Comparison of ENCODE assay signal across 9 cellular contexts in genomic region chr3:193665370-193665989, GRCh38.
DNase-seq lines count a peak whose midpoint lies in the region; ATAC-seq and TF ChIP-seq lines count a peak whose summit lies in the region.
"Had no signal": no experiment of that assay in that cellular context is flagged by ENCODE, and none has a peak within 500 bp of the region (broad histone marks: within the 10 kb centered on the region; RNA-seq: fewer than 3 reads in every experiment).

No MANE protein-coding gene starts in this region.

- H3K4me3 Mint-ChIP-seq in activated T-cell treated with anti-CD3 and anti-CD28 coated beads, Interleukin-2, amount 50 U/mL, for 72 hours = no peak overlapping the region
- H3K4me3 Mint-ChIP-seq: activated naive CD4-positive, alpha-beta T cell treated with anti-CD3 and anti-CD28 coated beads, Interleukin-2, amount 50 U/mL, for 24 hours had no signal

- H3K9me3 ChIP-seq in AG04450 (ENCODE audit: control insufficient read depth, insufficient read depth, low read length) = no peaks in the 10 kb centered on the region
- H3K9me3 ChIP-seq in HEK293 (ENCODE audit: control insufficient read depth, insufficient read depth, low read depth, low read length) = no peaks in the 10 kb centered on the region
- no peaks in the 10 kb centered on the region for H3K9me3 ChIP-seq in OCI-LY7 (ENCODE audit: low read length)
- H3K9me3 ChIP-seq in testis = no peaks in the 10 kb centered on the region

- 84 to 92% methylated on average over 1 of the region's 1 CpG for WGBS in testis, 2 donors

- no peak overlapping the region for H3K4me2 ChIP-seq in OCI-LY7 (ENCODE audit: low read length)

- H4K20me1 ChIP-seq in OCI-LY7 (ENCODE audit: insufficient read depth, low read length) = no peaks in the 10 kb centered on the region; the same call in 1 of the 2 replicates

- CTCF ChIA-PET in AG04450 (lab: Charles Lee) = interaction anchor here (0.6 to 4.6 kb wide), 33 partner anchors 9 to 1198 kb away, joined by 3 to 89 read pairs (median 4); no protein-coding TSS in a partner anchor
- CTCF ChIA-PET in HEK293 (lab: Yijun Ruan, JAX) = interaction anchor here (0.6 to 5.9 kb wide), 15 partner anchors 9 to 678 kb away, joined by 3 to 39 read pairs (median 3); no protein-coding TSS in a partner anchor
- CTCF ChIA-PET in OCI-LY7 (lab: Charles Lee; ENCODE audit: unreplicated experiment) = interaction anchor here (1.0 to 1.6 kb wide), 2 partner anchors 116 to 650 kb away, joined by 4 read pairs; no protein-coding TSS in a partner anchor

- ATAC-seq in activated T-cell treated with anti-CD3 and anti-CD28 coated beads, Interleukin-2, amount 50 U/mL, for 72 hours (replicated peaks in 1 of 2) = no peak
- no peak for ATAC-seq in GM19035 (IDR thresholded peaks at IDR 0.05; ENCODE audit: unreplicated experiment)

- H3K4me3 ChIP-seq in AG04450 (ENCODE audit: low read depth, low read length) = no peak overlapping the region
- no peak overlapping the region for H3K4me3 ChIP-seq in HEK293 (ENCODE audit: low read depth, low read length)
- H3K4me3 ChIP-seq in OCI-LY7 (ENCODE audit: low read depth, low read length, poor library complexity, severe bottlenecking) = no peak overlapping the region
- H3K4me3 ChIP-seq in fibroblast of mammary gland (ENCODE audit: control insufficient read depth, low read depth, low read length) = no peak overlapping the region
- no peak overlapping the region for H3K4me3 ChIP-seq in testis

- no peak overlapping the region for H3K27ac Mint-ChIP-seq in activated T-cell treated with anti-CD3 and anti-CD28 coated beads, Interleukin-2, amount 50 U/mL, for 72 hours
- H3K27ac Mint-ChIP-seq: activated naive CD4-positive, alpha-beta T cell treated with anti-CD3 and anti-CD28 coated beads, Interleukin-2, amount 50 U/mL, for 24 hours had no signal

- H3K27ac ChIP-seq in AG04450 (ENCODE audit: low read depth, low read length) = no peak overlapping the region
- no peak overlapping the region for H3K27ac ChIP-seq in HEK293 (ENCODE audit: extremely low read depth, low read depth, low read length)
- no peak overlapping the region for H3K27ac ChIP-seq in OCI-LY7 (ENCODE audit: low read depth, low read length, poor library complexity, severe bottlenecking)
- H3K27ac ChIP-seq in testis = no peak overlapping the region

- intact Hi-C loops in OCI-LY7 (cut with micrococcal nuclease; ENCODE audit: unreplicated experiment) (loop anchor here (2.0 to 5.0 kb wide), 3 partner anchors 111 to 652 kb away; partner anchors contain the start of gene HES1), testis (cut with DNase I; ENCODE audit: low total_unique reads) (no loop called here)

- peak; percentile 4 for DNase-seq in AG04450 (ENCODE audit: low read depth, low spot score)
- DNase-seq in OCI-LY7 (ENCODE audit: low spot score) = peak; percentile 58
- DNase-seq in fibroblast of mammary gland (ENCODE audit: low read depth) = peak; percentile 54
- DNase-seq in testis = no peak
- DNase-seq in activated T-cell treated with anti-CD3 and anti-CD28 coated beads, Interleukin-2, amount 50 U/mL, for 72 hours = no peak
- DNase-seq in activated effector memory CD4-positive, alpha-beta T cell treated with Interleukin-2 at 50 U/mL for 16 hours = no peak

- POLR2A ChIA-PET in AG04450 (lab: Yijun Ruan, JAX) = no interaction called here
- POLR2A ChIA-PET in HEK293 (lab: Yijun Ruan, JAX) = no interaction called here
- POLR2A ChIA-PET in OCI-LY7 (lab: Charles Lee) = interaction anchor here (0.6 to 1.7 kb wide), 8 partner anchors 9 to 473 kb away, joined by 3 to 4 read pairs (median 3); no protein-coding TSS in a partner anchor

- H2AFZ ChIP-seq in OCI-LY7 (ENCODE audit: low read length) = no peak overlapping the region

- H3K36me3 Mint-ChIP-seq in activated T-cell treated with anti-CD3 and anti-CD28 coated beads, Interleukin-2, amount 50 U/mL, for 72 hours (ENCODE audit: insufficient read depth in 2 of 2) = peaks cover 0 to 17% of the 10 kb centered on the region in 2 donors

- no peaks in the 10 kb centered on the region for H3K79me2 ChIP-seq in OCI-LY7 (ENCODE audit: insufficient read depth, low read depth, low read length)

- H3K36me3 ChIP-seq in HEK293 (ENCODE audit: control insufficient read depth in 2 of 2, insufficient read depth in 1 of 2, low read length in 2 of 2) = peaks cover 11 to 81% of the 10 kb centered on the region in 2 experiments
- H3K36me3 ChIP-seq in OCI-LY7 (ENCODE audit: insufficient read depth, low read length) = peaks cover 51% of the 10 kb centered on the region
- no peaks in the 10 kb centered on the region for H3K36me3 ChIP-seq in testis (ENCODE audit: low read depth, missing control alignments)

- H3K9me3 Mint-ChIP-seq in activated T-cell treated with anti-CD3 and anti-CD28 coated beads, Interleukin-2, amount 50 U/mL, for 72 hours = no peaks in the 10 kb centered on the region
- H3K9me3 Mint-ChIP-seq: activated naive CD4-positive, alpha-beta T cell treated with anti-CD3 and anti-CD28 coated beads, Interleukin-2, amount 50 U/mL, for 24 hours had no signal

- no TSS peak for BruUV-seq in OCI-LY7 (replicated peaks; lab: Mats Ljungman, UMichigan)

- no peaks in the 10 kb centered on the region for H3K9me2 ChIP-seq in OCI-LY7 (ENCODE audit: insufficient read depth, low read length)

- H3K27me3 Mint-ChIP-seq in activated T-cell treated with anti-CD3 and anti-CD28 coated beads, Interleukin-2, amount 50 U/mL, for 72 hours (ENCODE audit: low read depth) = no peaks in the 10 kb centered on the region
- H3K27me3 Mint-ChIP-seq: activated naive CD4-positive, alpha-beta T cell treated with anti-CD3 and anti-CD28 coated beads, Interleukin-2, amount 50 U/mL, for 24 hours had no signal

- H3K4me1 Mint-ChIP-seq in activated T-cell treated with anti-CD3 and anti-CD28 coated beads, Interleukin-2, amount 50 U/mL, for 72 hours (ENCODE audit: low read depth) = no peaks in the 10 kb centered on the region
- H3K4me1 Mint-ChIP-seq: activated naive CD4-positive, alpha-beta T cell treated with anti-CD3 and anti-CD28 coated beads, Interleukin-2, amount 50 U/mL, for 24 hours had no signal

- TF ChIP-seq CTCF in AG04450 (IDR thresholded peaks at IDR 0.05; ENCODE audit: low read depth, low read length) = peak; percentile 50
- no peak for TF ChIP-seq CTCF in HEK293 (tag by site-specific recombination; IDR thresholded peaks at IDR 0.05)
- peak; percentile 91 for TF ChIP-seq CTCF in OCI-LY7 (conservative IDR thresholded peaks at IDR 0.05; ENCODE audit: low read length)
- TF ChIP-seq CTCF in fibroblast of mammary gland (conservative IDR thresholded peaks at IDR 0.05; ENCODE audit: control insufficient read depth, insufficient read depth, low read depth, low read length) = peak; percentile 42
- peak; percentile 6 to 52 (median 21) for TF ChIP-seq CTCF in testis (IDR thresholded peaks at IDR 0.05)

- no peaks in the 10 kb centered on the region for H3K4me1 ChIP-seq in HEK293 (ENCODE audit: control insufficient read depth, insufficient read depth, low read length)
- no peaks in the 10 kb centered on the region for H3K4me1 ChIP-seq in OCI-LY7 (ENCODE audit: insufficient read depth, low read length, poor library complexity, severe bottlenecking)
- H3K4me1 ChIP-seq in testis = no peaks in the 10 kb centered on the region

- TF ChIP-seq POLR2A in testis (IDR thresholded peaks at IDR 0.05) = no peak

- H3K27me3 ChIP-seq in AG04450 (ENCODE audit: control insufficient read depth, insufficient read depth, low read length) (no peaks in the 10 kb centered on the region), testis (no peaks in the 10 kb centered on the region)

TF ChIP-seq in HEK293, 187 proteins besides CTCF, POLR2A, EP300 and RAD21:
- TF ChIP-seq ZBTB20 (tag by site-specific recombination; IDR thresholded peaks at IDR 0.05) (no peak), ZNF140 (tag by site-specific recombination; IDR thresholded peaks at IDR 0.05) (no peak), ZNF660 (tag by site-specific recombination; IDR thresholded peaks at IDR 0.05) (0 out of 2 replicates have a peak, but pooled peaks have one; percentile 65)
- TF ChIP-seq, protein P1, sequence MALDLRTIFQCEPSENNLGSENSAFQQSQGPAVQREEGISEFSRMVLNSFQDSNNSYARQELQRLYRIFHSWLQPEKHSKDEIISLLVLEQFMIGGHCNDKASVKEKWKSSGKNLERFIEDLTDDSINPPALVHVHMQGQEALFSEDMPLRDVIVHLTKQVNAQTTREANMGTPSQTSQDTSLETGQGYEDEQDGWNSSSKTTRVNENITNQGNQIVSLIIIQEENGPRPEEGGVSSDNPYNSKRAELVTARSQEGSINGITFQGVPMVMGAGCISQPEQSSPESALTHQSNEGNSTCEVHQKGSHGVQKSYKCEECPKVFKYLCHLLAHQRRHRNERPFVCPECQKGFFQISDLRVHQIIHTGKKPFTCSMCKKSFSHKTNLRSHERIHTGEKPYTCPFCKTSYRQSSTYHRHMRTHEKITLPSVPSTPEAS (tag by site-specific recombination; IDR thresholded peaks at IDR 0.05) = no peak

Comparison
In these comparisons a context has a peak if more than half of its experiments do, and no peak if none do; other contexts are left out.
1. DNase-seq: peak in AG04450 (single experiment), OCI-LY7 (single experiment) and fibroblast of mammary gland (single experiment); none in testis (single experiment), activated T-cell treated with anti-CD3 and anti-CD28 coated beads, Interleukin-2, amount 50 U/mL, for 72 hours (0 of 2) and activated effector memory CD4-positive, alpha-beta T cell treated with Interleukin-2 at 50 U/mL for 16 hours (single experiment).